In the genomic region with DNA sequence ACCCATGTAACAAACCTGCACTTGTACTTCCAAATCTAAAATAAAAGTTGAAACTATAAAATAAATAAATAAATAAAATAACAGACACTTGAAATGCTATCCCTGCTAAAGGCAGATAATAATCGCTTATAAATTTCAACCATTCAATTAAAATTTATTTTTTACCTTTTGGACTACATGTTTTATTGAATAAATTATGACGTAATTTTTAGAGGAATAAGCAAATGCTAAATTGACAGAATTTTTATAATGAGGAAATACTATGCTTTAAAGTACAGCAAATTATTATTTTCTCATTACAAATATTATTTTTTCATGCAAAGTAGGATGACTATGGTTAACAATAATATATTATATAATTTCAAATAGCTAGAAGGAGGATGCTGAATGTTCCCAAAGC, we compare ENCODE assay signal across 24 cellular contexts.
DNase-seq lines count a peak whose midpoint lies in the region; ATAC-seq, FAIRE-seq and TF ChIP-seq lines count a peak whose summit lies in the region.
"Had no signal": no experiment of that assay in that cellular context is flagged by ENCODE, and none has a peak within 500 bp of the region (broad histone marks: within the 10 kb centered on the region; RNA-seq: fewer than 3 reads in every experiment).

No MANE protein-coding gene starts in this region.

- peaks cover 4% of the 10 kb centered on the region for H3K9me3 ChIP-seq in HepG2 (ENCODE audit: low read length)
- H3K9me3 ChIP-seq in right lobe of liver, result no peaks in the 10 kb centered on the region
- no peaks in the 10 kb centered on the region for H3K9me3 ChIP-seq in GM12878 (replicated peaks; ENCODE audit: control insufficient read depth, insufficient read depth, low read length)
- H3K9me3 ChIP-seq in endodermal cell (ENCODE audit: control insufficient read depth, low read length), result no peaks in the 10 kb centered on the region
- H3K9me3 ChIP-seq: BE2C, BLaER1 had no signal

- SMC1A ChIA-PET in GM12878 (lab: Charles Lee; ENCODE audit: uncharacterized antibody, unreplicated experiment), result no interaction called here

- TF ChIP-seq POLR2A in HepG2 (IDR thresholded peaks at IDR 0.05; ENCODE audit: insufficient read depth in 1 of 2, low read depth in 2 of 2, low read length in 2 of 2), result no peak
- no peak for TF ChIP-seq POLR2A in right lobe of liver (IDR thresholded peaks at IDR 0.05)
- no peak for TF ChIP-seq POLR2A in GM12878 (IDR thresholded peaks at IDR 0.05; ENCODE audit: low read depth, low read length)

- no peaks in the 10 kb centered on the region for H3K4me1 Mint-ChIP-seq in endodermal cell
- no peaks in the 10 kb centered on the region for H3K4me1 Mint-ChIP-seq in activated T-cell treated with anti-CD3 and anti-CD28 coated beads, Interleukin-2, amount 50 U/mL, for 4 hours (ENCODE audit: low read depth)
- H3K4me1 Mint-ChIP-seq: CD14-positive monocyte; CD4-positive, alpha-beta memory T cell; CD4-positive, CD25-positive, alpha-beta regulatory T cell; CD8-positive, alpha-beta memory T cell had no signal

- H4K20me1 ChIP-seq in HepG2 (ENCODE audit: insufficient read depth, low read length), result no peaks in the 10 kb centered on the region
- no peaks in the 10 kb centered on the region for H4K20me1 ChIP-seq in GM12878 (ENCODE audit: control insufficient read depth, insufficient read depth)
- H4K20me1 ChIP-seq: BLaER1 had no signal

- BruUV-seq in HepG2 (replicated peaks; lab: Mats Ljungman, UMichigan) (no TSS peak), GM12878 (replicated peaks; lab: Mats Ljungman, UMichigan) (no TSS peak)

- TF ChIP-seq RAD21 in HepG2 (CRISPR knock-in tag; IDR thresholded peaks at IDR 0.05) (no peak), GM12878 (IDR thresholded peaks at IDR 0.05; ENCODE audit: insufficient read depth, low read depth, low read length) (no peak)

- no peak for DNase-seq in HepG2 (ENCODE audit: low spot score)
- no peak for DNase-seq in right lobe of liver
- no peak for DNase-seq in GM12878 (ENCODE audit: low read depth, low spot score)
- no peak for DNase-seq in endodermal cell
- no peak for DNase-seq in activated T-cell treated with anti-CD3 and anti-CD28 coated beads, Interleukin-2, amount 50 U/mL, for 4 hours
- DNase-seq: ACHN; BE2C; C1 segment of cervical spinal cord; CD4-positive, alpha-beta memory T cell; CD4-positive, CD25-positive, alpha-beta regulatory T cell; CD8-positive, alpha-beta memory T cell; COR-L47; DMS 273 treated with DMSO at 0.1 percent for 48 hours; DMS153; DMS53; DMS79; DND-41; EL; GDM1 had no signal

- no peak overlapping the region for H3K4me3 Mint-ChIP-seq in endodermal cell
- H3K4me3 Mint-ChIP-seq in activated T-cell treated with anti-CD3 and anti-CD28 coated beads, Interleukin-2, amount 50 U/mL, for 4 hours, result no peak overlapping the region
- H3K4me3 Mint-ChIP-seq: CD14-positive monocyte; CD4-positive, alpha-beta memory T cell; CD4-positive, CD25-positive, alpha-beta regulatory T cell; CD8-positive, alpha-beta memory T cell had no signal

- CTCF ChIA-PET in HepG2 (lab: Yijun Ruan, JAX; ENCODE audit: low intra/inter-chr PET ratio, low total read pairs) (no interaction called here), GM12878 (lab: Yijun Ruan, JAX) (no interaction called here)

- H3K27ac ChIP-seq in HepG2 (ENCODE audit: extremely low read length, insufficient read depth, low read length) (no peak overlapping the region), right lobe of liver (no peak overlapping the region), GM12878 (ENCODE audit: control insufficient read depth, insufficient read depth) (no peak overlapping the region), endodermal cell (ENCODE audit: low read depth, low read length) (no peak overlapping the region)
- H3K27ac ChIP-seq: 22Rv1, BLaER1 had no signal

- no peak for FAIRE-seq in HepG2 (lab: Jason Lieb, UNC)
- FAIRE-seq in GM12878 (lab: Jason Lieb, UNC), result no peak
- FAIRE-seq: GM12891, GM19239 had no signal

- no peaks in the 10 kb centered on the region for H3K4me1 ChIP-seq in HepG2 (ENCODE audit: insufficient read depth, low read length)
- H3K4me1 ChIP-seq in right lobe of liver, result no peaks in the 10 kb centered on the region
- H3K4me1 ChIP-seq in GM12878 (ENCODE audit: control insufficient read depth, insufficient read depth, low read length), result no peaks in the 10 kb centered on the region
- no peaks in the 10 kb centered on the region for H3K4me1 ChIP-seq in endodermal cell (ENCODE audit: control insufficient read depth, insufficient read depth, low read length)
- H3K4me1 ChIP-seq: BE2C, BLaER1 had no signal

- H3K4me3 ChIP-seq in HepG2 (replicated peaks in 1 of 3; ENCODE audit: insufficient read depth in 1 of 3, low read depth in 2 of 3, low read length in 3 of 3) (no peak overlapping the region), right lobe of liver (no peak overlapping the region), GM12878 (no peak overlapping the region), endodermal cell (ENCODE audit: low read length) (no peak overlapping the region)
- H3K4me3 ChIP-seq: BLaER1 had no signal

- intact Hi-C loops in HepG2 (cut with micrococcal nuclease; ENCODE audit: unreplicated experiment) (no loop called here), right lobe of liver (cut with DNase I) (no loop called here), GM12878 (cut with micrococcal nuclease; ENCODE audit: unreplicated experiment) (no loop called here)

- in situ Hi-C loops in HepG2 (cut with HindIII; ENCODE audit: extremely low pct_ligation_motif_present, low pct_unique_long_range_greater_than_20kb) (no loop called here), GM12878 (cut with MboI) (no loop called here)

- no peaks in the 10 kb centered on the region for H3K27me3 Mint-ChIP-seq in endodermal cell (ENCODE audit: insufficient read depth)
- no peaks in the 10 kb centered on the region for H3K27me3 Mint-ChIP-seq in activated T-cell treated with anti-CD3 and anti-CD28 coated beads, Interleukin-2, amount 50 U/mL, for 4 hours (ENCODE audit: low read depth)
- H3K27me3 Mint-ChIP-seq: CD4-positive, alpha-beta memory T cell; CD4-positive, CD25-positive, alpha-beta regulatory T cell; CD8-positive, alpha-beta memory T cell had no signal

- POLR2A ChIA-PET in HepG2 (lab: Yijun Ruan, JAX) (no interaction called here), GM12878 (lab: Charles Lee) (no interaction called here)

- H3K27ac Mint-ChIP-seq in endodermal cell, result no peak overlapping the region
- H3K27ac Mint-ChIP-seq: CD14-positive monocyte; CD4-positive, alpha-beta memory T cell; CD4-positive, CD25-positive, alpha-beta regulatory T cell; CD8-positive, alpha-beta memory T cell had no signal

- RAD21 ChIA-PET in GM12878 (lab: Charles Lee; ENCODE audit: unreplicated experiment), result no interaction called here

- no peaks in the 10 kb centered on the region for H3K9me3 Mint-ChIP-seq in endodermal cell
- no peaks in the 10 kb centered on the region for H3K9me3 Mint-ChIP-seq in activated T-cell treated with anti-CD3 and anti-CD28 coated beads, Interleukin-2, amount 50 U/mL, for 4 hours

- H3K9ac ChIP-seq in HepG2 (ENCODE audit: insufficient read depth, low read depth, low read length), result no peak overlapping the region
- no peak overlapping the region for H3K9ac ChIP-seq in GM12878 (ENCODE audit: control insufficient read depth, insufficient read depth, low read length)
- no peak overlapping the region for H3K9ac ChIP-seq in endodermal cell (ENCODE audit: extremely low read depth, low read length, poor library complexity, severe bottlenecking)
- H3K9ac ChIP-seq: BLaER1 had no signal

- no peaks in the 10 kb centered on the region for H3K36me3 Mint-ChIP-seq in endodermal cell (ENCODE audit: low read depth)
- no peaks in the 10 kb centered on the region for H3K36me3 Mint-ChIP-seq in activated T-cell treated with anti-CD3 and anti-CD28 coated beads, Interleukin-2, amount 50 U/mL, for 4 hours (ENCODE audit: insufficient read depth)
- H3K36me3 Mint-ChIP-seq: CD14-positive monocyte; CD4-positive, alpha-beta memory T cell; CD4-positive, CD25-positive, alpha-beta regulatory T cell; CD8-positive, alpha-beta memory T cell had no signal

- H3K79me2 ChIP-seq in HepG2 (ENCODE audit: insufficient read depth, low read length) (no peaks in the 10 kb centered on the region), GM12878 (ENCODE audit: control insufficient read depth, insufficient read depth, low read length) (no peaks in the 10 kb centered on the region)

- H3K4me2 ChIP-seq in HepG2 (ENCODE audit: low read depth, low read length), result no peak overlapping the region
- H3K4me2 ChIP-seq in GM12878 (ENCODE audit: control insufficient read depth, insufficient read depth), result no peak overlapping the region
- H3K4me2 ChIP-seq: BLaER1 had no signal

- TF ChIP-seq EP300 in HepG2 (IDR thresholded peaks at IDR 0.05; ENCODE audit: low read depth in 2 of 2, low read length in 2 of 2) (no peak), HepG2 (CRISPR knock-in tag; IDR thresholded peaks at IDR 0.05; ENCODE audit: borderline replicate concordance) (no peak), GM12878 (IDR thresholded peaks at IDR 0.05; ENCODE audit: borderline replicate concordance in 1 of 2, control insufficient read depth in 1 of 2, low read depth in 2 of 2, low read length in 2 of 2) (no peak)

- 22% methylated on average over 2 of the region's 2 CpGs for WGBS in HepG2 (ENCODE audit: low lambda C conversion rate)
- 80% methylated on average over 2 of the region's 2 CpGs for WGBS in right lobe of liver (ENCODE audit: insufficient coverage, low coverage, low lambda C conversion rate, missing lambda C conversion rate)
- 73% methylated on average over 2 of the region's 2 CpGs for WGBS in GM12878 (ENCODE audit: insufficient coverage, insufficient replicate concordance, low lambda C conversion rate, missing lambda C conversion rate)
- WGBS in endodermal cell (ENCODE audit: insufficient coverage in 1 of 2, insufficient read length in 1 of 2), 2 experiments, result no CpG with 5 or more reads among the region's 2 CpGs

- TF ChIP-seq CTCF in HepG2 (CRISPR knock-in tag; IDR thresholded peaks at IDR 0.05), result no peak
- TF ChIP-seq CTCF in right lobe of liver (IDR thresholded peaks at IDR 0.05), result no peak
- TF ChIP-seq CTCF in GM12878 (IDR thresholded peaks at IDR 0.05 in 2 of 3, conservative IDR thresholded peaks at IDR 0.05 in 1 of 3; ENCODE audit: control insufficient read depth in 2 of 3, extremely low read depth in 1 of 3, insufficient read depth in 1 of 3, low read depth in 3 of 3, low read length in 3 of 3), result no peak
- TF ChIP-seq CTCF in endodermal cell (conservative IDR thresholded peaks at IDR 0.05), result no peak

- H2AFZ ChIP-seq in HepG2 (ENCODE audit: low read length), result no peak overlapping the region
- H2AFZ ChIP-seq in GM12878 (ENCODE audit: control insufficient read depth, low read depth, low read length), result no peak overlapping the region

- H3K27me3 ChIP-seq in HepG2 (ENCODE audit: control insufficient read depth in 1 of 2, insufficient read depth in 2 of 2, low read length in 2 of 2) (no peaks in the 10 kb centered on the region), right lobe of liver (no peaks in the 10 kb centered on the region), GM12878 (replicated peaks in 1 of 2; ENCODE audit: control insufficient read depth in 2 of 2, insufficient read depth in 2 of 2, low read length in 1 of 2) (no peaks in the 10 kb centered on the region), endodermal cell (ENCODE audit: control insufficient read depth, insufficient read depth, low read length, poor library complexity, severe bottlenecking) (no peaks in the 10 kb centered on the region)
- H3K27me3 ChIP-seq: BE2C, BLaER1 had no signal

- no peak for ATAC-seq in HepG2
- no peak for ATAC-seq in right lobe of liver
- ATAC-seq in GM12878, result no peak
- ATAC-seq in activated T-cell treated with anti-CD3 and anti-CD28 coated beads, Interleukin-2, amount 50 U/mL, for 4 hours, result no peak

- H3K36me3 ChIP-seq in HepG2 (replicated peaks in 1 of 2; ENCODE audit: control insufficient read depth in 1 of 2, insufficient read depth in 2 of 2, low read length in 2 of 2) (no peaks in the 10 kb centered on the region), right lobe of liver (no peaks in the 10 kb centered on the region), GM12878 (ENCODE audit: control insufficient read depth in 2 of 2, insufficient read depth in 2 of 2, low read length in 1 of 2) (no peaks in the 10 kb centered on the region), endodermal cell (ENCODE audit: control insufficient read depth, insufficient read depth, low read length) (no peaks in the 10 kb centered on the region)
- H3K36me3 ChIP-seq: BE2C, BLaER1 had no signal
